In the genomic region with DNA sequence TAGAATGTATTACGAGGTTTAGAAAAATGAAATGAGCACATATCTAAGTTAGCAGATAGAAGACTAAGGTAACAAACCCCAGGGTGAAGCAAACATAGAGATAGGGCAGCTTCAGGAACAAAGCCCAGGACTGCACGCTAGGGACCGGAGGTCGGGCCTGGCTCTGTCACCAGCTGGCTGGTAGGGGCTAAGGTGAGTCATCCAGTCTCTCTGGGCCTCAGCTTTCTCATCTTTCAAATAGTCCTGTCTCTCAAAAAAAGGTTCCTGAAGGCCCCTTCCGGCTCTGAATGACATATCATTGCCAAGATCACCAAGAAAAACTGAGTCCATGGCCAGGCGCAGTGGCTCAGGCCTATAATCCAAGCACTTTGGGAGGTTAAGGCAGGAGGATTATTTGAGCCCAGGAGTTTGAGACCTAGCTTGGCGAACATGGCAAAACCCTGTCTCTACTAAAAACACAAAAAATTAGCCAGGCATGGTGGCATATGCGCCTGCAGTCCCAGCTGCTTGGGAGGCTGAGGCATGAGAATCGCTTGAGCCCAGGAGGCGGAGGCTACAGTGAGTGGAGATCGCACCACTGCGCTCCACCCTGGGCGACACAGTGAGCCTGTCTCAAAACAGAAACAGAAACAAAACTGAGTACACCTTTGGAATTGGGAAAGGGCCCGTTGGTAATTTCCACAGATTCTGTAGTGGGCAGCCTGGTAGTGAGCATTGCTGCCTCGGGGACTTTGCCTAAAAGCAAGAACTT, we compare ENCODE assay signal across 1 cellular context.
TF ChIP-seq lines count a peak whose summit lies in the region.

No MANE protein-coding gene starts in this region.

TF ChIP-seq in HepG2, 621 proteins besides CTCF, POLR2A, EP300 and RAD21 (continued from another document):
- TF ChIP-seq HES4 (CRISPR knock-in tag; IDR thresholded peaks at IDR 0.05; ENCODE audit: borderline replicate concordance): no peak
- TF ChIP-seq HDAC6 (IDR thresholded peaks at IDR 0.05; ENCODE audit: low read depth, low read length): no peak
- TF ChIP-seq ZNF792 (CRISPR knock-in tag; IDR thresholded peaks at IDR 0.05): no peak
- no peak for TF ChIP-seq MAF1 (CRISPR knock-in tag; IDR thresholded peaks at IDR 0.05; ENCODE audit: borderline replicate concordance)
- TF ChIP-seq, protein P1, sequence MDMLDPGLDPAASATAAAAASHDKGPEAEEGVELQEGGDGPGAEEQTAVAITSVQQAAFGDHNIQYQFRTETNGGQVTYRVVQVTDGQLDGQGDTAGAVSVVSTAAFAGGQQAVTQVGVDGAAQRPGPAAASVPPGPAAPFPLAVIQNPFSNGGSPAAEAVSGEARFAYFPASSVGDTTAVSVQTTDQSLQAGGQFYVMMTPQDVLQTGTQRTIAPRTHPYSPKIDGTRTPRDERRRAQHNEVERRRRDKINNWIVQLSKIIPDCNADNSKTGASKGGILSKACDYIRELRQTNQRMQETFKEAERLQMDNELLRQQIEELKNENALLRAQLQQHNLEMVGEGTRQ (IDR thresholded peaks at IDR 0.05; ENCODE audit: low read depth, low read length): no peak
- TF ChIP-seq, protein P1 (CRISPR knock-in tag; IDR thresholded peaks at IDR 0.05; ENCODE audit: borderline replicate concordance): no peak
- TF ChIP-seq NFIC (IDR thresholded peaks at IDR 0.05; ENCODE audit: low read length): no peak
